26 cellular contexts compared by ENCODE assay signal in the genomic region with DNA sequence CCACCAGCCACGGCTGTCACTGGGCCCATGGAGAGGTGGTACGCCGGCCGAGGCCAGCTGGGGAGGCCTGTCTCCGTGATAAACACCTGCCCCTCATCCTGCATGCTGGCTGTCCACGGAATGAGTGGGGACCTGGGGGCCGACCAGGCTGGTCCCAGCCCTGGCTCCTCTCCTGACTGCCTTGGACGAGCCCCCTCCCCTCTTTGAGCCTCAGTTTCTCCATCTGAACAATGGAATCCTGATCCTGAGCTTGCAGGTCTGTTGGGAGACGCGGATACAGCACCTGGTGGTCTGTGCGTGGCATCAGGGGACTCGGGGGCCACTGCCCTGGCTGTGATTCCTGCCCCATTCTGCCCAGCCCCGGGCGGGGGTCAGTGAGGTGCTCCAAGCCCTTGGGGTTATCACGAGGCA.
"Had no signal": no experiment of that assay in that cellular context is flagged by ENCODE, and none has a peak within 500 bp of the region (broad histone marks: within the 10 kb centered on the region; RNA-seq: fewer than 3 reads in every experiment).

No MANE protein-coding gene starts in this region.

- H3K36me3 ChIP-seq: esophagus squamous epithelium, neural progenitor cell, prostate gland, right atrium auricular region, thoracic aorta, tibial nerve, upper lobe of left lung had no signal

- H3K27me3 ChIP-seq: neural progenitor cell, right atrium auricular region had no signal

- H3K4me1 ChIP-seq: esophagus squamous epithelium, prostate gland, right atrium auricular region, tibial nerve, upper lobe of left lung had no signal

- H3K9ac ChIP-seq: neural progenitor cell had no signal

- H3K9me3 ChIP-seq: esophagus squamous epithelium, prostate gland, right atrium auricular region, thoracic aorta, tibial nerve, upper lobe of left lung had no signal

- DNase-seq: dermis blood vessel endothelial cell; effector memory CD4-positive, alpha-beta T cell; esophagus squamous epithelium; foreskin melanocyte; glutamatergic neuron; hypothalamus; immature natural killer cell; islet precursor cell; mammary epithelial cell; mesendoderm; midbrain; naive thymus-derived CD4-positive, alpha-beta T cell; nucleus accumbens; stimulated activated CD4-positive, alpha-beta T cell treated with anti-CD3 and anti-CD28 coated beads, Interleukin-15, amount 100 ng/mL, for 24 hours; stimulated activated CD4-positive, alpha-beta T cell treated with anti-CD3 and anti-CD28 coated beads, Interleukin-2, amount 100 ng/mL, for 48 hours; stimulated activated naive B cell treated with anti-CD40 and anti-IgM and Interleukin-4, amounts not matched to agents 10 μg/mL and 1 μg/mL and 100 μg/mL, for 72 hours had no signal

- H3K27ac ChIP-seq: coronary artery, esophagus squamous epithelium, neural progenitor cell, prostate gland, right atrium auricular region, skin epidermis, thoracic aorta, tibial nerve, upper lobe of left lung had no signal

- H3K4me3 ChIP-seq: coronary artery, esophagus squamous epithelium, neural progenitor cell, prostate gland, right atrium auricular region, skin epidermis, thoracic aorta, tibial nerve, upper lobe of left lung had no signal

- ATAC-seq: left lobe of liver; naive thymus-derived CD4-positive, alpha-beta T cell; stimulated activated naive B cell treated with anti-CD40 and anti-IgM and Interleukin-4, amounts not matched to agents 10 μg/mL and 1 μg/mL and 100 μg/mL, for 72 hours had no signal

- H3K4me2 ChIP-seq: neural progenitor cell had no signal

- FAIRE-seq: endothelial cell of umbilical vein had no signal
